Comparison of ENCODE assay signal across 11 cellular contexts in the genomic region with DNA sequence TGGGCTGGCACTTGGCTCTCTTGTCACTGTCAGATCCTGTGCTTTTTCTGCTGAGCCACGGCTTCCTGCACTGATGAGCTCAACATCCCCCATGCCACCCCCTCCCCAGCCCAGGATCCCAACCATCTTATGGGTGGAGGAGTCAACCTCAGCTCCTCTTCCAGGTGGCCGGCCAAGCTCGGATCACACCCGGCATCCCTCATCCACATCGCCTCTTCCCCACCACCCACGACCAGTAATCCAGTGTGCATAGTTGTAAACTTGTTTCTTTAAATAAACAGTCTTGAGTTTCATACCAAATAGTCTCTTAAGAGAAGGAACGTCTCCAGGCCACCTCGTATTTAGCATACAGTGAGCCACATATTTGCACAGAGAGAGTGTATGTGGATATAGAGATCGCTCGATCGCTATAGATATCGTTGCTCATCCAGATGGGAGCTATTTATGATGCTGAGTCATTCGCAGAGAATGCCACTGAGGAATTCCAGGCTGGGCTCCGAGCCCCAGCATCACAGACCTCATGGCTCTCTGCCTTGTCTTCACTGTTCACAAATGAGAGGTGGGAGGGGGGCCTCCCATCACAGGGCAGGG.
DNase-seq lines count a peak whose midpoint lies in the region; ATAC-seq and TF ChIP-seq lines count a peak whose summit lies in the region.
"Had no signal": no experiment of that assay in that cellular context is flagged by ENCODE, and none has a peak within 500 bp of the region (broad histone marks: within the 10 kb centered on the region; RNA-seq: fewer than 3 reads in every experiment).

No MANE protein-coding gene starts in this region.

- H3K36me3 Mint-ChIP-seq in activated naive CD4-positive, alpha-beta T cell treated with anti-CD3 and anti-CD28 coated beads, Interleukin-2, amount 50 U/mL, for 72 hours: no peaks in the 10 kb centered on the region

- no peaks in the 10 kb centered on the region for H3K36me3 ChIP-seq in gastroesophageal sphincter
- H3K36me3 ChIP-seq: colonic mucosa, right atrium auricular region had no signal

- H3K9me3 Mint-ChIP-seq in activated naive CD4-positive, alpha-beta T cell treated with anti-CD3 and anti-CD28 coated beads, Interleukin-2, amount 50 U/mL, for 72 hours: no peaks in the 10 kb centered on the region

- TF ChIP-seq CTCF in AG10803 (conservative IDR thresholded peaks at IDR 0.05; ENCODE audit: low read length) (no peak), gastroesophageal sphincter (IDR thresholded peaks at IDR 0.05) (no peak)

- DNase-seq in AG10803 (ENCODE audit: low read depth) (peak; percentile 85), HT-29 (ENCODE audit: low spot score) (peak; percentile 25), kidney glomerular epithelial cell (lab: John Stamatoyannopoulos, UW) (peak; percentile 76), NCI-H1092 treated with DMSO at 0.1 percent for 48 hours (lab: John Stamatoyannopoulos, UW) (no peak)
- no peak for DNase-seq in activated naive CD4-positive, alpha-beta T cell treated with anti-CD3 and anti-CD28 coated beads, Interleukin-2, amount 50 U/mL, for 72 hours (ENCODE audit: low spot score in 2 of 2)
- DNase-seq: colonic mucosa, NCI-H1092 had no signal

- no peaks in the 10 kb centered on the region for H3K9me3 ChIP-seq in gastroesophageal sphincter
- H3K9me3 ChIP-seq: colonic mucosa, right atrium auricular region had no signal

- WGBS in gastroesophageal sphincter (ENCODE audit: low coverage in 1 of 2), 2 donors: 20 to 39% methylated on average over 5 to 13 of the region's 14 CpGs

- H3K27ac ChIP-seq in angular gyrus (ENCODE audit: low read depth, low read length) (peak overlapping the region; percentile 42), gastroesophageal sphincter (no peak overlapping the region)
- H3K27ac ChIP-seq: colonic mucosa, right atrium auricular region had no signal

- H3K27ac Mint-ChIP-seq in activated naive CD4-positive, alpha-beta T cell treated with anti-CD3 and anti-CD28 coated beads, Interleukin-2, amount 50 U/mL, for 72 hours: no peak overlapping the region

- TF ChIP-seq POLR2A in gastroesophageal sphincter (IDR thresholded peaks at IDR 0.05): no peak

- no peaks in the 10 kb centered on the region for H3K4me1 ChIP-seq in gastroesophageal sphincter
- H3K4me1 ChIP-seq: colonic mucosa, right atrium auricular region had no signal

- H3K4me3 ChIP-seq in AG10803 (ENCODE audit: low read length): no peak overlapping the region
- H3K4me3 ChIP-seq in gastroesophageal sphincter: no peak overlapping the region
- H3K4me3 ChIP-seq: colonic mucosa, right atrium auricular region had no signal

- peaks cover 83% of the 10 kb centered on the region for H3K27me3 ChIP-seq in gastroesophageal sphincter
- H3K27me3 ChIP-seq: colonic mucosa, right atrium auricular region had no signal

- no peak for TF ChIP-seq EP300 in gastroesophageal sphincter (IDR thresholded peaks at IDR 0.05)

- no peak for ATAC-seq in gastroesophageal sphincter
- ATAC-seq in GM18873 (IDR thresholded peaks at IDR 0.05; ENCODE audit: low FRiP score, unreplicated experiment): no peak
- no peak for ATAC-seq in activated naive CD4-positive, alpha-beta T cell treated with anti-CD3 and anti-CD28 coated beads, Interleukin-2, amount 50 U/mL, for 72 hours

Comparison
In these comparisons a context has a peak if more than half of its experiments do, and no peak if none do; other contexts are left out.
1. DNase-seq: peak in AG10803 (single experiment), HT-29 (single experiment) and kidney glomerular epithelial cell (single experiment); none in NCI-H1092 treated with DMSO at 0.1 percent for 48 hours (single experiment) and activated naive CD4-positive, alpha-beta T cell treated with anti-CD3 and anti-CD28 coated beads, Interleukin-2, amount 50 U/mL, for 72 hours (0 of 2).